ENCODE assay signal across 10 cellular contexts in the genomic region with DNA sequence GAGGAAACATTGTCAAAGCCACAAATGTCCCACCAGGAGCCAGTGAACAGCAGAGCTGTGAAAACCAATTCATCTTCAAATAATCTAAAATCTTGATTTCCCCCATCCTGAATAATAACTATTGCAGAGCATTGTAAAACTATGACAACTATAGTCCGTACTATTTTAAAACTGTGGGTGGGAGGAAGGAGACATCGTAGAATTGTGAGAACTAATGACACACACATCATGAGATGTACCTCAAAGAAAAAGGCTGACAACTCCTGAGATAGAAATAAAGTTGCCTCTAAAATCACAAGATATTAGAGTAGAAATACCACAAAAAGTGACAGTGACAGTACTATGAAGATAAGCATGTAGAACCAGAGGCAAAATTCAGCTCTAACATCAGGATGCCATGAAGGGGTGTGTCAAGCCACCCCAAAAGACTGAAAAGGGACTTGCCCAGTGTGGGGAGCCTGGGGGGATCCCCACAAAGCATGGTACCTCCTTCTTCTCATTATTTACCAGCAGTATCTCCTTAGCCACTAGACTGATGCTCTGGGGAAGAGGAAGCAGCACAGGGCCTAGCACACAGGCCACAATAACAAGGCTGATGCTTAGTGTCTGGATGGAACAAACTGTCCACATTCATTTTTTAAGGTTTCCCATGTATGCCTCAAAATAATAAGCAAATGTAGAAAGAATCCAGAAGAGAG. TPM values are rescaled to one million over a fixed set of nuclear protein-coding genes. Genes with fewer than 3 reads are reported as not detected.
DNase-seq lines count a peak whose midpoint lies in the region; ATAC-seq and TF ChIP-seq lines count a peak whose summit lies in the region.
"Had no signal": no experiment of that assay in that cellular context is flagged by ENCODE, and none has a peak within 500 bp of the region (broad histone marks: within the 10 kb centered on the region; RNA-seq: fewer than 3 reads in every experiment).

No MANE protein-coding gene starts in this region.

- TF ChIP-seq CTCF in testis (IDR thresholded peaks at IDR 0.05) (no peak), glutamatergic neuron (IDR thresholded peaks at IDR 0.05; ENCODE audit: partially characterized antibody, unreplicated experiment) (no peak)

- H3K4me1 ChIP-seq in testis, result peaks cover 66% of the 10 kb centered on the region
- H3K4me1 ChIP-seq in aorta (ENCODE audit: control insufficient read depth in 1 of 2, insufficient read depth in 2 of 2, low read length in 2 of 2), result peaks cover 0 to 2% of the 10 kb centered on the region in 2 donors

- H3K27me3 ChIP-seq in testis (no peaks in the 10 kb centered on the region), aorta (ENCODE audit: control insufficient read depth in 1 of 2, insufficient read depth in 2 of 2, low read length in 1 of 2) (no peaks in the 10 kb centered on the region)
- H3K27me3 ChIP-seq: right atrium auricular region had no signal

- DNase-seq in activated naive CD4-positive, alpha-beta T cell (lab: John Stamatoyannopoulos, UW), result no peak
- peak; percentile 51 for DNase-seq in T-helper 2 cell treated with Interferon-gamma antibody and Interleukin-4, amounts not matched to agents 5 μg/mL and 100 μg/mL, for 36 hours (ENCODE audit: low spot score)
- no peak for DNase-seq in testis
- no peak for DNase-seq in aorta
- DNase-seq in AML-193 (lab: John Stamatoyannopoulos, UW), result no peak
- DNase-seq in glutamatergic neuron, result no peak
- DNase-seq: left colon had no signal

- H3K4me1 Mint-ChIP-seq in activated naive CD4-positive, alpha-beta T cell treated with anti-CD3 and anti-CD28 coated beads, Interleukin-2, amount 50 U/mL, for 24 hours, result peaks cover 69% of the 10 kb centered on the region
- H3K4me1 Mint-ChIP-seq in T-helper 2 cell treated with Interferon-gamma antibody and Interleukin-4, amounts not matched to agents 5 μg/mL and 100 μg/mL, for 36 hours (ENCODE audit: low read depth), result peaks cover 21% of the 10 kb centered on the region
- peaks cover 53% of the 10 kb centered on the region for H3K4me1 Mint-ChIP-seq in glutamatergic neuron (ENCODE audit: low read depth, unreplicated experiment)

- H3K36me3 Mint-ChIP-seq in activated naive CD4-positive, alpha-beta T cell treated with anti-CD3 and anti-CD28 coated beads, Interleukin-2, amount 50 U/mL, for 24 hours, result peaks cover 3% of the 10 kb centered on the region
- peaks cover 6% of the 10 kb centered on the region for H3K36me3 Mint-ChIP-seq in T-helper 2 cell treated with Interferon-gamma antibody and Interleukin-4, amounts not matched to agents 5 μg/mL and 100 μg/mL, for 36 hours (ENCODE audit: low read depth)
- H3K36me3 Mint-ChIP-seq in glutamatergic neuron (ENCODE audit: unreplicated experiment), result no peaks in the 10 kb centered on the region

- H3K9me3 Mint-ChIP-seq in activated naive CD4-positive, alpha-beta T cell treated with anti-CD3 and anti-CD28 coated beads, Interleukin-2, amount 50 U/mL, for 24 hours, result no peaks in the 10 kb centered on the region
- H3K9me3 Mint-ChIP-seq in T-helper 2 cell treated with Interferon-gamma antibody and Interleukin-4, amounts not matched to agents 5 μg/mL and 100 μg/mL, for 36 hours, result no peaks in the 10 kb centered on the region
- H3K9me3 Mint-ChIP-seq in glutamatergic neuron (ENCODE audit: unreplicated experiment), result peaks cover under 1% of the 10 kb centered on the region

- WGBS in testis, 2 donors, result 52 to 56% methylated on average over 2 of the region's 2 CpGs
- whole genome bisulfite sequencing in aorta, 2 donors, result 86 to 90% methylated on average over 2 of the region's 2 CpGs

- no peaks in the 10 kb centered on the region for H3K27me3 Mint-ChIP-seq in activated naive CD4-positive, alpha-beta T cell treated with anti-CD3 and anti-CD28 coated beads, Interleukin-2, amount 50 U/mL, for 24 hours
- H3K27me3 Mint-ChIP-seq in T-helper 2 cell treated with Interferon-gamma antibody and Interleukin-4, amounts not matched to agents 5 μg/mL and 100 μg/mL, for 36 hours (ENCODE audit: low read depth), result no peaks in the 10 kb centered on the region
- H3K27me3 Mint-ChIP-seq in glutamatergic neuron (ENCODE audit: unreplicated experiment), result no peaks in the 10 kb centered on the region

- TF ChIP-seq POLR2A in testis (IDR thresholded peaks at IDR 0.05), result no peak

- H3K4me3 ChIP-seq in testis (no peak overlapping the region), aorta (ENCODE audit: low read length in 2 of 2) (no peak overlapping the region)
- H3K4me3 ChIP-seq: right atrium auricular region had no signal

- intact Hi-C loops in testis (cut with DNase I; ENCODE audit: low total_unique reads) (no loop called here), aorta (cut with DNase I) (no loop called here)

- peak overlapping the region; percentile 71 to 83 for H3K27ac ChIP-seq in testis
- H3K27ac ChIP-seq in aorta (ENCODE audit: low read depth in 1 of 2, low read length in 2 of 2), result no peak overlapping the region
- H3K27ac ChIP-seq: right atrium auricular region had no signal

- peak overlapping the region; percentile 41 for H3K27ac Mint-ChIP-seq in activated naive CD4-positive, alpha-beta T cell treated with anti-CD3 and anti-CD28 coated beads, Interleukin-2, amount 50 U/mL, for 24 hours
- peak overlapping the region; percentile 27 for H3K27ac Mint-ChIP-seq in T-helper 2 cell treated with Interferon-gamma antibody and Interleukin-4, amounts not matched to agents 5 μg/mL and 100 μg/mL, for 36 hours
- no peak overlapping the region for H3K27ac Mint-ChIP-seq in glutamatergic neuron (ENCODE audit: unreplicated experiment)

- no peak overlapping the region for H3K4me3 Mint-ChIP-seq in activated naive CD4-positive, alpha-beta T cell treated with anti-CD3 and anti-CD28 coated beads, Interleukin-2, amount 50 U/mL, for 24 hours
- H3K4me3 Mint-ChIP-seq in T-helper 2 cell treated with Interferon-gamma antibody and Interleukin-4, amounts not matched to agents 5 μg/mL and 100 μg/mL, for 36 hours, result peak overlapping the region; percentile 33
- H3K4me3 Mint-ChIP-seq in glutamatergic neuron (ENCODE audit: unreplicated experiment), result no peak overlapping the region

- ATAC-seq in HG02623 (IDR thresholded peaks at IDR 0.05; ENCODE audit: unreplicated experiment) (peak; percentile 84), aorta (ENCODE audit: low FRiP score) (no peak)
- ATAC-seq: left colon had no signal

- H3K36me3 ChIP-seq in testis (ENCODE audit: low read depth, missing control alignments) (no peaks in the 10 kb centered on the region), aorta (ENCODE audit: control insufficient read depth in 1 of 2, insufficient read depth in 2 of 2, low read length in 1 of 2) (no peaks in the 10 kb centered on the region)
- H3K36me3 ChIP-seq: right atrium auricular region had no signal

- H3K9me3 ChIP-seq in testis (no peaks in the 10 kb centered on the region), aorta (ENCODE audit: control insufficient read depth, low read length) (no peaks in the 10 kb centered on the region)
- H3K9me3 ChIP-seq: right atrium auricular region had no signal

RNA-seq across cellular contexts. Expression of gene NAPB, which starts 13.4 kb away (rescaled TPM):
- total RNA-seq in testis (10 to 100 TPM; 37.8 to 40.4 TPM), aorta (10 to 100 TPM; 10.6 to 15.2 TPM), glutamatergic neuron (ENCODE audit: unreplicated experiment) (74.1 TPM)
- polyA plus RNA-seq in testis (ENCODE audit: insufficient read depth, low read depth, low replicate concordance) (14.7 TPM), aorta (1 to 10 TPM; 6.6 to 9.8 TPM)

RNA-seq across cellular contexts. Expression of gene CSTL1, which starts 31.6 kb away (rescaled TPM):
- total RNA-seq in testis, result 1 to 10 TPM; 2.0 to 8.9 TPM
- polyA plus RNA-seq in testis (ENCODE audit: insufficient read depth, low read depth, low replicate concordance), result 9.3 TPM
- not detected for total RNA-seq in aorta
- not detected for polyA plus RNA-seq in aorta
- not detected for total RNA-seq in glutamatergic neuron (ENCODE audit: unreplicated experiment)
- total RNA-seq: left colon, right atrium auricular region had no signal

RNA-seq across cellular contexts. Expression of gene CST11, which starts 44.8 kb away (rescaled TPM):
- total RNA-seq in testis (not detected), aorta (not detected), glutamatergic neuron (ENCODE audit: unreplicated experiment) (not detected)
- polyA plus RNA-seq in testis (ENCODE audit: insufficient read depth, low read depth, low replicate concordance) (not detected), aorta (not detected)
- total RNA-seq: left colon, right atrium auricular region had no signal

RNA-seq across cellular contexts. Expression of gene GZF1, which starts 45.9 kb away (rescaled TPM):
- total RNA-seq in testis (10 to 100 TPM; 46.1 to 47.4 TPM), aorta (10 to 100 TPM; 13.2 to 19.5 TPM), glutamatergic neuron (ENCODE audit: unreplicated experiment) (28.3 TPM)
- polyA plus RNA-seq in testis (ENCODE audit: insufficient read depth, low read depth, low replicate concordance) (32.4 TPM), aorta (1 to 10 TPM; 6.0 to 8.5 TPM)

RNA-seq across cellular contexts. Expression of gene NXT1, which starts 57.3 kb away (rescaled TPM):
- total RNA-seq in testis (10 to 100 TPM; 40.3 to 48.0 TPM), aorta (10 to 100 TPM; 14.5 to 18.7 TPM), glutamatergic neuron (ENCODE audit: unreplicated experiment) (12.6 TPM)
- polyA plus RNA-seq in testis (ENCODE audit: insufficient read depth, low read depth, low replicate concordance) (26.3 TPM), aorta (10 to 100 TPM; 11.9 to 13.4 TPM)

Comparison
In these comparisons a context has a peak if more than half of its experiments do, and no peak if none do; other contexts are left out.
1. H3K27ac ChIP-seq: peak in testis (2 of 2); none in aorta (0 of 2).